1 cellular context compared by ENCODE assay signal in the genomic region with DNA sequence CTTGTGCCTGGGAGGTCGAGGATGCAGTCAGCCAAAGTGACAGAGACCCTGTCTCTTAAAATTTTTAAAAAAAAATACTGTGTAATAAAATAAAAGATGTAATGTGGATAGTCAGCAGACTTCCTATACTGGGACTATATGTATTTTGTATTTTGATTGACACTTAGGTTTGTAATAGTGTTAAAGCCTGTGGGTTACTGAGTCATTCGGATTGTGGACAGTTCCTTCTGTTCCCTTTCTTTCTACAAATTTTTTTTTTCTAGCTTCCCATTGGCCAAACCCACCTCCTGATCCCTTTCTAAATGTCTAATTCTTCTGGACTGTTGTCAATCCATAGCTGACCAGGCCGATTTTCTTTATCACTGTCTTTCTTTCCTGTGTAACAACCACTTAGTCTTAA.
TF ChIP-seq lines count a peak whose summit lies in the region.

No MANE protein-coding gene starts in this region.

TF ChIP-seq in HCT116, 20 proteins besides CTCF, POLR2A, EP300 and RAD21 (continued from another document):
- TF ChIP-seq REST (IDR thresholded peaks at IDR 0.05; ENCODE audit: low read depth) = no peak
- TF ChIP-seq SRF (IDR thresholded peaks at IDR 0.05; ENCODE audit: low read depth) = no peak
